ENCODE assay signal across 9 cellular contexts in genomic region chr10:72318383-72319262, GRCh38. TPM values are rescaled to one million over a fixed set of nuclear protein-coding genes. Genes with fewer than 3 reads are reported as not detected.
A peak's percentile ranks its signal among the peaks of the same experiment; 100 is the strongest.
DNase-seq lines count a peak whose midpoint lies in the region; ATAC-seq and TF ChIP-seq lines count a peak whose summit lies in the region.
"Had no signal": no experiment of that assay in that cellular context is flagged by ENCODE, and none has a peak within 500 bp of the region (broad histone marks: within the 10 kb centered on the region; RNA-seq: fewer than 3 reads in every experiment).

No MANE protein-coding gene starts in this region.

- TF ChIP-seq CTCF in lower lobe of right lung (IDR thresholded peaks at IDR 0.05) (no peak), upper lobe of right lung (IDR thresholded peaks at IDR 0.05) (no peak)

- peaks cover 2% of the 10 kb centered on the region for H3K36me3 Mint-ChIP-seq in activated naive CD4-positive, alpha-beta T cell treated with anti-CD3 and anti-CD28 coated beads, Interleukin-2, amount 50 U/mL, for 24 hours
- peaks cover 17% of the 10 kb centered on the region for H3K36me3 Mint-ChIP-seq in activated naive CD8-positive, alpha-beta T cell treated with anti-CD3 and anti-CD28 coated beads for 36 hours

- no peaks in the 10 kb centered on the region for H3K9me3 Mint-ChIP-seq in activated naive CD4-positive, alpha-beta T cell treated with anti-CD3 and anti-CD28 coated beads, Interleukin-2, amount 50 U/mL, for 24 hours
- H3K9me3 Mint-ChIP-seq in activated naive CD8-positive, alpha-beta T cell treated with anti-CD3 and anti-CD28 coated beads for 36 hours: no peaks in the 10 kb centered on the region

- H3K4me3 Mint-ChIP-seq in activated naive CD4-positive, alpha-beta T cell treated with anti-CD3 and anti-CD28 coated beads, Interleukin-2, amount 50 U/mL, for 24 hours: peak overlapping the region; percentile 84
- H3K4me3 Mint-ChIP-seq in activated naive CD8-positive, alpha-beta T cell treated with anti-CD3 and anti-CD28 coated beads for 36 hours: peak overlapping the region; percentile 80

- peaks cover 80% of the 10 kb centered on the region for H3K4me1 Mint-ChIP-seq in activated naive CD4-positive, alpha-beta T cell treated with anti-CD3 and anti-CD28 coated beads, Interleukin-2, amount 50 U/mL, for 24 hours
- peaks cover 72% of the 10 kb centered on the region for H3K4me1 Mint-ChIP-seq in activated naive CD8-positive, alpha-beta T cell treated with anti-CD3 and anti-CD28 coated beads for 36 hours

- intact Hi-C loops in lower lobe of right lung (cut with DNase I) (no loop called here), upper lobe of right lung (cut with DNase I) (no loop called here)

- H3K4me3 ChIP-seq in lower lobe of right lung (peak overlapping the region; percentile 52), upper lobe of right lung (peak overlapping the region; percentile 44)
- H3K4me3 ChIP-seq: cardiac muscle cell had no signal

- H3K36me3 ChIP-seq in lower lobe of right lung (no peaks in the 10 kb centered on the region), upper lobe of right lung (no peaks in the 10 kb centered on the region)
- H3K36me3 ChIP-seq: cardiac muscle cell had no signal

- H3K4me1 ChIP-seq in lower lobe of right lung (peaks cover 92% of the 10 kb centered on the region), upper lobe of right lung (peaks cover 75% of the 10 kb centered on the region)

- no peaks in the 10 kb centered on the region for H3K9me3 ChIP-seq in lower lobe of right lung
- no peaks in the 10 kb centered on the region for H3K9me3 ChIP-seq in upper lobe of right lung

- no peaks in the 10 kb centered on the region for H3K27me3 ChIP-seq in lower lobe of right lung (ENCODE audit: low read depth)
- H3K27me3 ChIP-seq in upper lobe of right lung: no peaks in the 10 kb centered on the region
- H3K27me3 ChIP-seq: cardiac muscle cell had no signal

- peak overlapping the region; percentile 94 for H3K27ac Mint-ChIP-seq in activated naive CD4-positive, alpha-beta T cell treated with anti-CD3 and anti-CD28 coated beads, Interleukin-2, amount 50 U/mL, for 24 hours
- peak overlapping the region; percentile 93 for H3K27ac Mint-ChIP-seq in activated naive CD8-positive, alpha-beta T cell treated with anti-CD3 and anti-CD28 coated beads for 36 hours

- ATAC-seq in lower lobe of right lung (no peak), upper lobe of right lung (no peak), GM19463 (IDR thresholded peaks at IDR 0.05; ENCODE audit: unreplicated experiment) (no peak)
- ATAC-seq in activated CD4-positive, CD25-positive, alpha-beta regulatory T cell treated with anti-CD3 and anti-CD28 coated beads, Interleukin-2, amount 50 U/mL, for 24 hours: no peak

- peak overlapping the region; percentile 89 for H3K27ac ChIP-seq in lower lobe of right lung
- peak overlapping the region; percentile 89 for H3K27ac ChIP-seq in upper lobe of right lung
- H3K27ac ChIP-seq: cardiac muscle cell had no signal

- H3K27me3 Mint-ChIP-seq in activated naive CD4-positive, alpha-beta T cell treated with anti-CD3 and anti-CD28 coated beads, Interleukin-2, amount 50 U/mL, for 24 hours: no peaks in the 10 kb centered on the region
- H3K27me3 Mint-ChIP-seq in activated naive CD8-positive, alpha-beta T cell treated with anti-CD3 and anti-CD28 coated beads for 36 hours: no peaks in the 10 kb centered on the region

- DNase-seq in activated naive CD4-positive, alpha-beta T cell treated with Interleukin-2 at 50 U/mL for 16 hours: no peak
- no peak for DNase-seq in activated naive CD8-positive, alpha-beta T cell treated with anti-CD3 and anti-CD28 coated beads for 36 hours
- no peak for DNase-seq in lower lobe of right lung
- DNase-seq in upper lobe of right lung: no peak
- DNase-seq in CD1c-positive myeloid dendritic cell (ENCODE audit: extremely low spot score): no peak

RNA-seq across cellular contexts. Expression of gene DNAJB12, which starts 36.1 kb away (rescaled TPM):
- total RNA-seq in activated naive CD8-positive, alpha-beta T cell treated with anti-CD3 and anti-CD28 coated beads for 36 hours: 10 to 100 TPM; 25.2 to 25.6 TPM
- total RNA-seq in lower lobe of right lung: 44.7 TPM
- 39.9 TPM for total RNA-seq in upper lobe of right lung

RNA-seq across cellular contexts. Expression of gene DDIT4, which starts 44.9 kb away (rescaled TPM):
- total RNA-seq in activated naive CD8-positive, alpha-beta T cell treated with anti-CD3 and anti-CD28 coated beads for 36 hours: 100 to 1,000 TPM; 422 to 424 TPM
- total RNA-seq in lower lobe of right lung: 161 TPM
- 200 TPM for total RNA-seq in upper lobe of right lung
